Comparison of ENCODE assay signal across 13 cellular contexts in genomic region chr19:19448238-19448544, GRCh38. TPM values are rescaled to one million over a fixed set of nuclear protein-coding genes. Genes with fewer than 3 reads are reported as not detected.
DNase-seq lines count a peak whose midpoint lies in the region; ATAC-seq and TF ChIP-seq lines count a peak whose summit lies in the region.
"Had no signal": no experiment of that assay in that cellular context is flagged by ENCODE, and none has a peak within 500 bp of the region (broad histone marks: within the 10 kb centered on the region; RNA-seq: fewer than 3 reads in every experiment).

No MANE protein-coding gene starts in this region.

- H3K36me3 Mint-ChIP-seq in brain = peaks cover 7% of the 10 kb centered on the region
- H3K36me3 Mint-ChIP-seq in natural killer cell treated with Interleukin-12 subunit alpha and Interleukin-12 subunit beta and Interleukin-15 and Interleukin-18, amount 100 ng/mL, for 72 hours = peaks cover 5% of the 10 kb centered on the region

- H3K9me3 Mint-ChIP-seq in brain = no peaks in the 10 kb centered on the region
- H3K9me3 Mint-ChIP-seq in natural killer cell treated with Interleukin-12 subunit alpha and Interleukin-12 subunit beta and Interleukin-15 and Interleukin-18, amount 100 ng/mL, for 72 hours = peaks cover 2% of the 10 kb centered on the region

- ATAC-seq in natural killer cell treated with Interleukin-12 subunit alpha and Interleukin-12 subunit beta and Interleukin-15 and Interleukin-18, amount 100 ng/mL, for 72 hours = no peak
- ATAC-seq in HG02970 (IDR thresholded peaks at IDR 0.05; ENCODE audit: low FRiP score, unreplicated experiment) = no peak

- H3K36me3 ChIP-seq in cardiac muscle cell = no peaks in the 10 kb centered on the region
- H3K36me3 ChIP-seq: thoracic aorta had no signal

- no peaks in the 10 kb centered on the region for H3K27me3 Mint-ChIP-seq in brain
- no peaks in the 10 kb centered on the region for H3K27me3 Mint-ChIP-seq in natural killer cell treated with Interleukin-12 subunit alpha and Interleukin-12 subunit beta and Interleukin-15 and Interleukin-18, amount 100 ng/mL, for 72 hours

- peak overlapping the region in 3 of 5 experiments; percentile 25 to 89 (median 87) for H3K27ac Mint-ChIP-seq in brain
- peak overlapping the region; percentile 78 to 86 for H3K27ac Mint-ChIP-seq in natural killer cell treated with Interleukin-12 subunit alpha and Interleukin-12 subunit beta and Interleukin-15 and Interleukin-18, amount 100 ng/mL, for 72 hours

- peaks cover 57% of the 10 kb centered on the region for H3K4me1 Mint-ChIP-seq in brain
- H3K4me1 Mint-ChIP-seq in natural killer cell treated with Interleukin-12 subunit alpha and Interleukin-12 subunit beta and Interleukin-15 and Interleukin-18, amount 100 ng/mL, for 72 hours (ENCODE audit: low read depth in 2 of 2) = peaks cover 67 to 77% of the 10 kb centered on the region in 2 donors

- peak overlapping the region; percentile 73 for H3K27ac ChIP-seq in cardiac muscle cell
- H3K27ac ChIP-seq: SK-N-MC had no signal

- H3K4me3 ChIP-seq in cardiac muscle cell = no peak overlapping the region
- H3K4me3 ChIP-seq: SK-N-MC, thoracic aorta had no signal

- H3K4me3 Mint-ChIP-seq in brain = no peak overlapping the region
- H3K4me3 Mint-ChIP-seq in natural killer cell treated with Interleukin-12 subunit alpha and Interleukin-12 subunit beta and Interleukin-15 and Interleukin-18, amount 100 ng/mL, for 72 hours = peak overlapping the region; percentile 22

- DNase-seq in cardiac muscle cell (ENCODE audit: low read depth in 1 of 2, low spot score in 1 of 2) = no peak
- no peak for DNase-seq in cardiac septum (ENCODE audit: low spot score)
- DNase-seq in natural killer cell treated with Interleukin-12 subunit alpha and Interleukin-12 subunit beta and Interleukin-15 and Interleukin-18, amount 100 ng/mL, for 72 hours (ENCODE audit: low spot score) = no peak
- DNase-seq in stimulated activated CD4-positive, alpha-beta T cell treated with anti-CD3 and anti-CD28 coated beads, Interleukin-4, amount 100 ng/mL, for 24 hours = no peak
- DNase-seq in stimulated activated CD4-positive, alpha-beta T cell treated with anti-CD3 and anti-CD28 coated beads, Interleukin-4, amount 100 ng/mL, for 4 hours = no peak
- DNase-seq in activated T-cell treated with anti-CD3 and anti-CD28 coated beads for 4 hours = no peak
- DNase-seq: Karpas-422, NCI-H1417 treated with DMSO at 0.1 percent for 48 hours, NCI-H226 had no signal

- H3K9me3 ChIP-seq in cardiac muscle cell (ENCODE audit: low read depth) = no peaks in the 10 kb centered on the region
- H3K9me3 ChIP-seq: thoracic aorta had no signal

- no peaks in the 10 kb centered on the region for H3K27me3 ChIP-seq in cardiac muscle cell

- H3K4me1 ChIP-seq in cardiac muscle cell (ENCODE audit: low read depth) = peaks cover 15% of the 10 kb centered on the region

- intact Hi-C loops in cardiac septum (cut with DNase I) = no loop called here

- no peak for TF ChIP-seq CTCF in cardiac muscle cell (IDR thresholded peaks at IDR 0.05; ENCODE audit: low read depth, low read length)
- no peak for TF ChIP-seq CTCF in brain (conservative IDR thresholded peaks at IDR 0.05)

RNA-seq across cellular contexts. Expression of gene GATAD2A, which starts 42.7 kb away (rescaled TPM):
- total RNA-seq in cardiac muscle cell = 72.9 and 98.3 TPM in 2 replicates
- polyA plus RNA-seq in cardiac muscle cell = 32.3 and 39.4 TPM in 2 replicates
- 39.9 TPM for total RNA-seq in cardiac septum
- polyA plus RNA-seq in brain (ENCODE audit: insufficient read depth, low read depth, low replicate concordance) = 40.0 TPM
- total RNA-seq in natural killer cell treated with Interleukin-12 subunit alpha and Interleukin-12 subunit beta and Interleukin-15 and Interleukin-18, amount 100 ng/mL, for 72 hours = 100 to 1,000 TPM; 171 to 224 TPM
